ENCODE assay signal across 1 cellular context in the genomic region with DNA sequence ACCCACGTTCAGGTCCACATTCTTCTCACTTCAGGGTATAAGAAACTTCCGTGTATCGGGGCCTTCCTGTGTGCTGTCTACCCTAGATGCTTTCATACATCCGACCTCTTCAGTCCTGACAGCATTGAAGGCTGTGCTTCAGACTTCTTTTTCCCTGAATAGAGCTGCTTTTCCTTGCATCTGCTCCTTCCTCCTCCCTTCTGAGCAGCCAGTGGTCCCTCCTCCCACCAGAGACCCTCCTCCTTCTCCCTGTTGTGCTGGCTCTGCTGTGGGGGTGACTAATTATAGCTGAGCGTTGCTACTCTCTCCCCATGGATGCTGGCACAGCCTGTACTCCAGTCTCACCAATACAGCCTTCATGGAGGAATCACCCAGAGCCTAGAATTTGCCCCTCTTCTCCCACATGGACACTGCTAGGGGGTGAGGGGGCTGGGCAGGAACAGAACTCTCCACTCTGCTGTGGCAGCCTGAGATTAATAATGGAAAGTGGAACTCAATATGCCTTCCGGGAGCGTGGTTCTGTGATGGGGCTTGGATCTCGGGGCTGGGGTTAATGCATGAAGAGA.
TF ChIP-seq lines count a peak whose summit lies in the region.

No MANE protein-coding gene starts in this region.

TF ChIP-seq in H1, 55 proteins besides CTCF, POLR2A, EP300 and RAD21:
- peak; percentile 5 for TF ChIP-seq EZH2 (IDR thresholded peaks at IDR 0.05; ENCODE audit: low read depth, low read length, severe bottlenecking)
- no peak for TF ChIP-seq JUN (IDR thresholded peaks at IDR 0.05; ENCODE audit: low read depth, low read length)
- no peak for TF ChIP-seq TAF7 (optimal IDR thresholded peaks at IDR 0.05; ENCODE audit: borderline replicate concordance, low read depth, low read length)
